ENCODE assay signal across 25 cellular contexts in the genomic region with DNA sequence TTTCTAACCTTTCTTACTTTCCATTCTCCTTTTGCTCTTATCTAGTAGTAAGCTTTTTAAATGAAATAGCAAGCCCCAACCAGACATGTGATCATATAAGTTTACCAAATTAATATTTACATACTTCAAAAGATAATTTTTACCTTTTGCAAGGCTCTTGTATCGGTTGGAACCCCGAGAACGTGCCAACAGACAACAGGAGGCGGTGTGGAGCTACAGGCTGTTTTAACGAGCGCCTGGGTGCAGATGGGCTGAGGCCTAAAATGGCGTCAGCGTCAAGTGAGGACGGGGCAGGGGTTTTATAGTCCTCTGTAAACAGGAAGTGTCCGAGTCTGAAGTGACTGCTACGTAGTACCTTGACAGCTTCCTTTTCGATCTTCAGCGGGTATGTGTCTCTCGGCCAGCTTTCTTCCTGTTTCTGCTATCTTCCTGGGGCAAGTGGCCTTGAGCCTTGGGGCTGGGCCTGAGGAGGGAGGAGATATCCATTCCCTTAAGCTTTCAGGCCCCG.
DNase-seq lines count a peak whose midpoint lies in the region; ATAC-seq and TF ChIP-seq lines count a peak whose summit lies in the region.
"Had no signal": no experiment of that assay in that cellular context is flagged by ENCODE, and none has a peak within 500 bp of the region (broad histone marks: within the 10 kb centered on the region; RNA-seq: fewer than 3 reads in every experiment).

No MANE protein-coding gene starts in this region.

- H3K4me1 Mint-ChIP-seq in WTC11, result peaks cover 3% of the 10 kb centered on the region; the same call in 1 of the 2 replicates

- H3K27ac Mint-ChIP-seq in WTC11, result no peak overlapping the region

- H3K36me3 Mint-ChIP-seq in WTC11, result no peaks in the 10 kb centered on the region

- no peaks in the 10 kb centered on the region for H4K20me1 ChIP-seq in OCI-LY1 (ENCODE audit: insufficient read depth, low read length)

- no TSS peak for BruUV-seq in A673 (replicated peaks; lab: Mats Ljungman, UMichigan)

- H3K4me1 ChIP-seq in OCI-LY1 (ENCODE audit: insufficient read depth, low read length, severe bottlenecking) (peaks cover 33% of the 10 kb centered on the region), A673 (ENCODE audit: insufficient read depth, low read length, poor library complexity, severe bottlenecking) (no peaks in the 10 kb centered on the region)
- H3K4me1 ChIP-seq: BE2C had no signal

- no peaks in the 10 kb centered on the region for H3K9me3 Mint-ChIP-seq in WTC11

- H3K27me3 Mint-ChIP-seq in WTC11 (ENCODE audit: low read depth), result no peaks in the 10 kb centered on the region

- TF ChIP-seq CTCF in OCI-LY1 (IDR thresholded peaks at IDR 0.05; ENCODE audit: low read length) (peak; percentile 24; the same call in 1 of the 2 replicates), WTC11 (IDR thresholded peaks at IDR 0.05) (no peak), A673 (conservative IDR thresholded peaks at IDR 0.05; ENCODE audit: low read depth, low read length) (no peak)

- H3K9me3 ChIP-seq in OCI-LY1 (ENCODE audit: low read length), result no peaks in the 10 kb centered on the region
- H3K9me3 ChIP-seq in A673 (ENCODE audit: low read depth, low read length, poor library complexity, severe bottlenecking), result no peaks in the 10 kb centered on the region
- H3K9me3 ChIP-seq: BE2C had no signal

- H3K4me3 Mint-ChIP-seq in WTC11, result no peak overlapping the region

- no peaks in the 10 kb centered on the region for H3K27me3 ChIP-seq in OCI-LY1 (ENCODE audit: insufficient read depth, low read length)
- no peaks in the 10 kb centered on the region for H3K27me3 ChIP-seq in A673 (replicated peaks; ENCODE audit: insufficient read depth, low read depth, low read length, poor library complexity)
- H3K27me3 ChIP-seq: BE2C had no signal

- POLR2A ChIA-PET in WTC11 (lab: Charles Lee) (interaction anchor here (0.6 kb wide), 1 partner anchor 1269 kb away, joined by 3 read pairs; no protein-coding TSS in a partner anchor), A673 (lab: Charles Lee; ENCODE audit: low non-redundant PET) (no interaction called here)

- peak overlapping the region; percentile 80 for H2AFZ ChIP-seq in OCI-LY1 (ENCODE audit: low read length)

- peak overlapping the region; percentile 38 for H3K4me2 ChIP-seq in OCI-LY1 (ENCODE audit: low read length)

- DNase-seq in DMS 273 (lab: John Stamatoyannopoulos, UW; ENCODE audit: unreplicated experiment), result peak; percentile 0
- no peak for DNase-seq in DMS 273 treated with DMSO at 0.1 percent for 48 hours (lab: John Stamatoyannopoulos, UW)
- DNase-seq in WTC11 (ENCODE audit: low spot score), result peak; percentile 19
- no peak for DNase-seq in A673 (ENCODE audit: low spot score)
- no peak for DNase-seq in epidermal melanocyte (ENCODE audit: insufficient read length, low spot score)
- DNase-seq: ACHN; BE2C; EL; GDM1; MV-4-11; NCI-H1105; NCI-H1436 treated with DMSO at 0.1 percent for 48 hours; NCI-H187 treated with DMSO at 0.1 percent for 48 hours; NCI-H2107; NCI-H524; NCI-H774; NK-92 treated with Interleukin-12 subunit alpha and Interleukin-12 subunit beta, amount 100 ng/mL, for 24 hours; SHP77 treated with DMSO at 0.1 percent for 48 hours had no signal

- no peaks in the 10 kb centered on the region for H3F3A ChIP-seq in OCI-LY1 (ENCODE audit: insufficient read depth, low read length)

- H3K9ac ChIP-seq in OCI-LY1 (ENCODE audit: low read length), result no peak overlapping the region

- CTCF ChIA-PET in WTC11 (lab: Charles Lee), result interaction anchor here (1.2 kb wide), 1 partner anchor 17 kb away, joined by 3 read pairs; no protein-coding TSS in a partner anchor
- CTCF ChIA-PET in A673 (lab: Charles Lee), result no interaction called here

- H3K9me2 ChIP-seq in OCI-LY1 (ENCODE audit: low read depth, low read length), result no peaks in the 10 kb centered on the region

- H3K27ac ChIP-seq in OCI-LY1 (ENCODE audit: low read depth, low read length, poor library complexity, severe bottlenecking) (peak overlapping the region; percentile 26), A673 (ENCODE audit: low read depth, low read length, poor library complexity, severe bottlenecking) (no peak overlapping the region)
- H3K27ac ChIP-seq: 22Rv1 had no signal

- peak overlapping the region; percentile 37 for H3K4me3 ChIP-seq in OCI-LY1 (ENCODE audit: low read depth, low read length, poor library complexity, severe bottlenecking)
- H3K4me3 ChIP-seq in A673 (ENCODE audit: low read depth, low read length, poor library complexity, severe bottlenecking), result no peak overlapping the region
- H3K4me3 ChIP-seq: GM12878 had no signal

- H3K79me2 ChIP-seq in OCI-LY1 (ENCODE audit: insufficient read depth, low read length), result no peaks in the 10 kb centered on the region

- intact Hi-C loops in A673 (cut with micrococcal nuclease; ENCODE audit: unreplicated experiment), result no loop called here

- H3K36me3 ChIP-seq in OCI-LY1 (ENCODE audit: insufficient read depth, low read length) (no peaks in the 10 kb centered on the region), A673 (ENCODE audit: insufficient read depth, low read length, poor library complexity, severe bottlenecking) (no peaks in the 10 kb centered on the region)
- H3K36me3 ChIP-seq: BE2C had no signal

- ATAC-seq in WTC11 (no peak), HG02981 (IDR thresholded peaks at IDR 0.05; ENCODE audit: unreplicated experiment) (no peak), HG02678 (IDR thresholded peaks at IDR 0.05; ENCODE audit: unreplicated experiment) (no peak)
- ATAC-seq: GM12878, HepG2, Panc1 had no signal

TF ChIP-seq in WTC11, 78 proteins besides CTCF, POLR2A, EP300 and RAD21:
- TF ChIP-seq, protein P1, sequence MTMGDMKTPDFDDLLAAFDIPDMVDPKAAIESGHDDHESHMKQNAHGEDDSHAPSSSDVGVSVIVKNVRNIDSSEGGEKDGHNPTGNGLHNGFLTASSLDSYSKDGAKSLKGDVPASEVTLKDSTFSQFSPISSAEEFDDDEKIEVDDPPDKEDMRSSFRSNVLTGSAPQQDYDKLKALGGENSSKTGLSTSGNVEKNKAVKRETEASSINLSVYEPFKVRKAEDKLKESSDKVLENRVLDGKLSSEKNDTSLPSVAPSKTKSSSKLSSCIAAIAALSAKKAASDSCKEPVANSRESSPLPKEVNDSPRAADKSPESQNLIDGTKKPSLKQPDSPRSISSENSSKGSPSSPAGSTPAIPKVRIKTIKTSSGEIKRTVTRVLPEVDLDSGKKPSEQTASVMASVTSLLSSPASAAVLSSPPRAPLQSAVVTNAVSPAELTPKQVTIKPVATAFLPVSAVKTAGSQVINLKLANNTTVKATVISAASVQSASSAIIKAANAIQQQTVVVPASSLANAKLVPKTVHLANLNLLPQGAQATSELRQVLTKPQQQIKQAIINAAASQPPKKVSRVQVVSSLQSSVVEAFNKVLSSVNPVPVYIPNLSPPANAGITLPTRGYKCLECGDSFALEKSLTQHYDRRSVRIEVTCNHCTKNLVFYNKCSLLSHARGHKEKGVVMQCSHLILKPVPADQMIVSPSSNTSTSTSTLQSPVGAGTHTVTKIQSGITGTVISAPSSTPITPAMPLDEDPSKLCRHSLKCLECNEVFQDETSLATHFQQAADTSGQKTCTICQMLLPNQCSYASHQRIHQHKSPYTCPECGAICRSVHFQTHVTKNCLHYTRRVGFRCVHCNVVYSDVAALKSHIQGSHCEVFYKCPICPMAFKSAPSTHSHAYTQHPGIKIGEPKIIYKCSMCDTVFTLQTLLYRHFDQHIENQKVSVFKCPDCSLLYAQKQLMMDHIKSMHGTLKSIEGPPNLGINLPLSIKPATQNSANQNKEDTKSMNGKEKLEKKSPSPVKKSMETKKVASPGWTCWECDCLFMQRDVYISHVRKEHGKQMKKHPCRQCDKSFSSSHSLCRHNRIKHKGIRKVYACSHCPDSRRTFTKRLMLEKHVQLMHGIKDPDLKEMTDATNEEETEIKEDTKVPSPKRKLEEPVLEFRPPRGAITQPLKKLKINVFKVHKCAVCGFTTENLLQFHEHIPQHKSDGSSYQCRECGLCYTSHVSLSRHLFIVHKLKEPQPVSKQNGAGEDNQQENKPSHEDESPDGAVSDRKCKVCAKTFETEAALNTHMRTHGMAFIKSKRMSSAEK (CRISPR knock-in tag; IDR thresholded peaks at IDR 0.05; ENCODE audit: borderline replicate concordance), result no peak
- no peak for TF ChIP-seq MXD4 (CRISPR knock-in tag; IDR thresholded peaks at IDR 0.05; ENCODE audit: borderline replicate concordance)

Comparison
In these comparisons a context has a peak if more than half of its experiments do, and no peak if none do; other contexts are left out.
1. DNase-seq: peak in DMS 273 (single experiment) and WTC11 (single experiment); none in DMS 273 treated with DMSO at 0.1 percent for 48 hours (single experiment), A673 (single experiment) and epidermal melanocyte (single experiment).